ENCODE assay signal across 9 cellular contexts in genomic region chr15:31013863-31014607, GRCh38. TPM values are rescaled to one million over a fixed set of nuclear protein-coding genes. Genes with fewer than 3 reads are reported as not detected.
DNase-seq lines count a peak whose midpoint lies in the region; ATAC-seq, FAIRE-seq and TF ChIP-seq lines count a peak whose summit lies in the region.
"Had no signal": no experiment of that assay in that cellular context is flagged by ENCODE, and none has a peak within 500 bp of the region (broad histone marks: within the 10 kb centered on the region; RNA-seq: fewer than 3 reads in every experiment).

No MANE protein-coding gene starts in this region.

- H3K4me3 Mint-ChIP-seq in Caco-2 (ENCODE audit: unreplicated experiment): peak overlapping the region; percentile 17
- H3K4me3 Mint-ChIP-seq: activated T-cell treated with anti-CD3 and anti-CD28 coated beads, Interleukin-2, amount 50 U/mL, for 4 hours had no signal

- POLR2A ChIA-PET in Caco-2 (lab: Charles Lee): interaction anchor here (0.8 to 2.9 kb wide), 3 partner anchors 10 to 25 kb away, joined by 10 to 16 read pairs (median 16); partner anchors contain the start of gene MTMR10

- no peak overlapping the region for H2BK15ac ChIP-seq in neuronal stem cell (ENCODE audit: low read length)

- H3K79me1 ChIP-seq in neuronal stem cell (ENCODE audit: low read depth, low read length): no peaks in the 10 kb centered on the region

- H2BK12ac ChIP-seq in neuronal stem cell (ENCODE audit: low read length): no peak overlapping the region

- no peak overlapping the region for H3K9ac ChIP-seq in neuronal stem cell (ENCODE audit: low read depth, low read length, poor library complexity)

- H3K4me1 Mint-ChIP-seq in Caco-2 (ENCODE audit: low read depth, unreplicated experiment): peaks cover 25% of the 10 kb centered on the region

- peak; percentile 32 for FAIRE-seq in bronchial epithelial cell (lab: Jason Lieb, UNC)

- H4K91ac ChIP-seq in neuronal stem cell (ENCODE audit: low read depth, low read length, poor library complexity): no peak overlapping the region

- H3K36me3 ChIP-seq in Caco-2 (ENCODE audit: control insufficient read depth, insufficient read depth, low read length): no peaks in the 10 kb centered on the region
- H3K36me3 ChIP-seq in bronchial epithelial cell (ENCODE audit: control insufficient read depth, insufficient read depth, low read length): no peaks in the 10 kb centered on the region
- no peaks in the 10 kb centered on the region for H3K36me3 ChIP-seq in neuronal stem cell (replicated peaks in 1 of 2; ENCODE audit: control insufficient read depth in 2 of 2, insufficient read depth in 2 of 2, low read length in 2 of 2)

- H2BK5ac ChIP-seq in neuronal stem cell (ENCODE audit: low read length): no peak overlapping the region

- peaks cover 8% of the 10 kb centered on the region for H3K36me3 Mint-ChIP-seq in Caco-2 (ENCODE audit: insufficient read depth, unreplicated experiment)

- peaks cover 4% of the 10 kb centered on the region for H3K27me3 Mint-ChIP-seq in Caco-2 (ENCODE audit: insufficient read depth, unreplicated experiment)

- no peak overlapping the region for H2BK120ac ChIP-seq in neuronal stem cell (ENCODE audit: low read depth, low read length)

- peak overlapping the region; percentile 83 for H3K27ac Mint-ChIP-seq in Caco-2 (ENCODE audit: unreplicated experiment)

- no peak overlapping the region for H2AFZ ChIP-seq in neuronal stem cell (ENCODE audit: low read length)

- peaks cover 21% of the 10 kb centered on the region for H3K4me1 ChIP-seq in Caco-2
- H3K4me1 ChIP-seq in neuronal stem cell (ENCODE audit: control insufficient read depth in 2 of 2, insufficient read depth in 1 of 2, low read depth in 1 of 2, low read length in 2 of 2): no peaks in the 10 kb centered on the region

- H3K23ac ChIP-seq in neuronal stem cell (ENCODE audit: low read depth, low read length, poor library complexity): no peak overlapping the region

- H3K18ac ChIP-seq in neuronal stem cell (ENCODE audit: low read length): no peak overlapping the region

- no TSS peak for BruUV-seq in Caco-2 (replicated peaks; lab: Mats Ljungman, UMichigan)

- no peaks in the 10 kb centered on the region for H3K27me3 ChIP-seq in Caco-2 (replicated peaks; ENCODE audit: control insufficient read depth, insufficient read depth, low read length)
- H3K27me3 ChIP-seq in bronchial epithelial cell (ENCODE audit: control insufficient read depth, insufficient read depth, low read length): no peaks in the 10 kb centered on the region
- H3K27me3 ChIP-seq in neuronal stem cell (ENCODE audit: control insufficient read depth in 3 of 3, insufficient read depth in 3 of 3, low read depth in 1 of 3, low read length in 3 of 3): no peaks in the 10 kb centered on the region

- H3K4me2 ChIP-seq in neuronal stem cell (ENCODE audit: insufficient read depth, low read length, poor library complexity, severe bottlenecking): no peak overlapping the region

- no peak overlapping the region for H2AK5ac ChIP-seq in neuronal stem cell (ENCODE audit: low read depth, low read length)

- H3K4me3 ChIP-seq in Caco-2 (ENCODE audit: low read depth, low read length) (no peak overlapping the region), bronchial epithelial cell (ENCODE audit: low read depth, low read length) (no peak overlapping the region), neuronal stem cell (ENCODE audit: low read length in 2 of 2) (no peak overlapping the region)

- DNase-seq in Caco-2 (peak in 1 of 2 experiments; percentile 16), GM19240 (ENCODE audit: insufficient read length, low spot score) (peak; percentile 14), bronchial epithelial cell (ENCODE audit: low read depth) (no peak), neuronal stem cell (ENCODE audit: low spot score) (no peak), globus pallidus (ENCODE audit: low spot score) (no peak), GOT3 (lab: John Stamatoyannopoulos, UW) (no peak), glomerular visceral epithelial cell (ENCODE audit: extremely low spot score) (no peak)
- DNase-seq: activated T-cell treated with anti-CD3 and anti-CD28 coated beads, Interleukin-2, amount 50 U/mL, for 4 hours had no signal

- H3K27ac ChIP-seq in neuronal stem cell (replicated peaks; ENCODE audit: low read length): no peak overlapping the region

- peaks cover 27% of the 10 kb centered on the region for H3K9me3 Mint-ChIP-seq in Caco-2 (ENCODE audit: unreplicated experiment)

- no peak overlapping the region for H3K4ac ChIP-seq in neuronal stem cell (ENCODE audit: low read length)

- H3K14ac ChIP-seq in neuronal stem cell (ENCODE audit: low read length): no peak overlapping the region

- peak; percentile 89 for ATAC-seq in HG03175 (IDR thresholded peaks at IDR 0.05; ENCODE audit: unreplicated experiment)

- CTCF ChIA-PET in Caco-2 (lab: Charles Lee): interaction anchor here (0.6 to 1.9 kb wide), 4 partner anchors 20 to 245 kb away, joined by 4 to 8 read pairs (median 7); partner anchors contain the start of gene MTMR10

- H4K8ac ChIP-seq in neuronal stem cell (ENCODE audit: low read depth, low read length): no peak overlapping the region

- TF ChIP-seq CTCF in Caco-2 (IDR thresholded peaks at IDR 0.05; ENCODE audit: insufficient read depth in 1 of 2, low read depth in 1 of 2, low read length in 1 of 2, severe bottlenecking in 1 of 2, unreplicated experiment in 1 of 2) (no peak), bronchial epithelial cell (IDR thresholded peaks at IDR 0.05; ENCODE audit: insufficient read depth, low read length, severe bottlenecking) (no peak)

- intact Hi-C loops in Caco-2 (cut with micrococcal nuclease; ENCODE audit: unreplicated experiment): loop anchor here (1.0 kb wide), 2 partner anchors 10 to 23 kb away; partner anchors contain the start of gene MTMR10

- WGBS in neuronal stem cell (ENCODE audit: extremely low coverage in 2 of 2, insufficient read length in 2 of 2, insufficient replicate concordance in 1 of 2), 2 donors: no CpG with 5 or more reads among the region's 2 CpGs

- H3K9me3 ChIP-seq in Caco-2 (peaks cover 14% of the 10 kb centered on the region), neuronal stem cell (replicated peaks in 1 of 2; ENCODE audit: control insufficient read depth in 2 of 2, insufficient read depth in 1 of 2, low read depth in 1 of 2, low read length in 2 of 2) (peaks cover 2 to 3% of the 10 kb centered on the region in 2 donors)

RNA-seq across cellular contexts. Expression of gene MTMR10, which starts 22.6 kb away (rescaled TPM):
- total RNA-seq in Caco-2 (2022): 27.5 and 33.2 TPM in 2 replicates
- total RNA-seq in bronchial epithelial cell: 6.6 and 8.7 TPM in 2 replicates
- polyA plus RNA-seq in neuronal stem cell (2013, experiment 1 of 2): 7.8 TPM
- 7.9 TPM for polyA plus RNA-seq in neuronal stem cell (2013, experiment 2 of 2)
